ENCODE assay signal across 16 cellular contexts in the genomic region with DNA sequence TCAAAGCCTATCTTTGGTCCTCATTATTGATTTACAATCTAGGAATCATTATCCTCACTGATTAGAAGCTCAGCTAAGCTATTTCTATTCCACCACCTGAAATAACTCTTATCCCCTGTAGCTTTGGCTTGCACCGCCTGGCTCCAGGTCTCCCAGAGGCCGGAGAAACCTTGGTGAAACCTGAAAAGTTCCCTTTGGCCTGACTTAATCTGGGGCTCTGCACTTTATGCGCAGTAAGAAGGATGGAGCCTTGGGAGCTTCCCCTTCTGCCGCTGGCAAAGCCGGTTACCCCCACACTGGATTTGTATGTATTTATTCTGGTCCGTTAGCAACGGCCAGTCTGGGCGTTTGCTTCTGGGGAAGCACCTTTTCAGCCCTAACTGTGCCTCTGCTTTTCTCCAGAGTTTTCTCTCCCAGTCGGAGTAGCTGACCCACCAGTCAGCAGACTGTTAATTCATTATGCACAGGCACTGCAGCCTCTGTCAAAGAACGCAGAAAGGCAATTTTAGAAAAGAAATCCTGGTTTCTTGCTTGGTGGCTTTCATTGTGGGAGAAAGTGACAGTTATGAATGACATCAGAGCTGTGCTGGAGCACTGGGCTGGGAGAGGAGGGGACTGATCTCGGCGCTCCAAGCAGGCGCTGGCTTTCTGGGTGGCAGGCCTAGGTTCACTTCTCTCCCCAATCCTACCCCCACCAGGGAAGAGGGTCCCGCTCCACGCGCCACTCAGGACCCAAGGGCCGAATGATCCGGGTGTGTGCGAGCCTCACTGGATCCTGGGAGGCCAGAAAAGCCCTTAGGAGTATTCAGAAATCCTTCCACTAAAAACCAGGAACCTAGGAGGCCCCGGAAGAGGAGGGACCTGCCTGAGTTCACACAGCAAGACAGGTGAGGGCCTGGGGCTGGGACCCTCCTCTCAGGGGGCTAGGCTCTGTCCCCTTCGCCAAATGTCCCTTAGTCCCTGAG.
"Had no signal": no experiment of that assay in that cellular context is flagged by ENCODE, and none has a peak within 500 bp of the region (broad histone marks: within the 10 kb centered on the region; RNA-seq: fewer than 3 reads in every experiment).

No MANE protein-coding gene starts in this region.

- H3K9me3 Mint-ChIP-seq: activated naive CD4-positive, alpha-beta T cell treated with anti-CD3 and anti-CD28 coated beads for 36 hours; activated T-helper 17 cell treated with anti-CD3 and anti-CD28 coated beads, Interleukin-2, amount 50 U/mL, for 72 hours had no signal

- H3K4me1 Mint-ChIP-seq: activated T-helper 17 cell treated with anti-CD3 and anti-CD28 coated beads, Interleukin-2, amount 50 U/mL, for 72 hours; T-helper 17 cell had no signal

- H3K4me1 ChIP-seq: body of pancreas, pancreas, tibial nerve, uterus had no signal

- H3K27me3 ChIP-seq: body of pancreas, hepatocyte, pancreas, uterus had no signal

- H3K4me3 Mint-ChIP-seq: activated naive CD4-positive, alpha-beta T cell treated with anti-CD3 and anti-CD28 coated beads for 36 hours; activated T-helper 17 cell treated with anti-CD3 and anti-CD28 coated beads, Interleukin-2, amount 50 U/mL, for 72 hours; T-helper 17 cell had no signal

- H3K36me3 ChIP-seq: pancreas, tibial nerve, uterus had no signal

- DNase-seq: activated CD4-positive, alpha-beta T cell treated with anti-CD3 and anti-CD28 coated beads, Interleukin-2, amount 50 U/mL, for 4 hours; activated naive CD4-positive, alpha-beta T cell treated with anti-CD3 and anti-CD28 coated beads for 36 hours; activated T-cell treated with anti-CD3 and anti-CD28 coated beads for 4 hours; body of pancreas; caudate nucleus; foreskin fibroblast; left cardiac atrium; stimulated activated CD4-positive, alpha-beta T cell treated with anti-CD3 and anti-CD28 coated beads, Interleukin-2, amount 100 ng/mL, for 24 hours; stimulated activated naive CD4-positive, alpha-beta T cell treated with Interleukin-2 at 50 U/mL for 16 hours; T-helper 17 cell had no signal

- H3K27ac Mint-ChIP-seq: activated naive CD4-positive, alpha-beta T cell treated with anti-CD3 and anti-CD28 coated beads for 36 hours; activated T-helper 17 cell treated with anti-CD3 and anti-CD28 coated beads, Interleukin-2, amount 50 U/mL, for 72 hours had no signal

- H3K27ac ChIP-seq: body of pancreas, epithelial cell of prostate, hepatocyte, pancreas, tibial nerve, uterus had no signal

- H3K4me3 ChIP-seq: body of pancreas, hepatocyte, pancreas, tibial nerve, uterus had no signal

- H3K9me3 ChIP-seq: body of pancreas, pancreas, tibial nerve, uterus had no signal

- ATAC-seq: activated T-helper 17 cell treated with anti-CD3 and anti-CD28 coated beads, Interleukin-2, amount 50 U/mL, for 72 hours; body of pancreas; left cardiac atrium; pancreas; T-helper 17 cell had no signal
